Comparison of ENCODE assay signal across 17 cellular contexts in genomic region chr14:105325303-105325702, GRCh38.
"Had no signal": no experiment of that assay in that cellular context is flagged by ENCODE, and none has a peak within 500 bp of the region (broad histone marks: within the 10 kb centered on the region; RNA-seq: fewer than 3 reads in every experiment).

No MANE protein-coding gene starts in this region.

- FAIRE-seq: astrocyte, pancreas had no signal

- H3K27me3 ChIP-seq: adrenal gland, neutrophil, pancreas, sigmoid colon, spleen, uterus had no signal

- H3K36me3 ChIP-seq: adrenal gland, neutrophil, pancreas, sigmoid colon, uterus, WERI-Rb-1 had no signal

- DNase-seq: activated CD4-positive, alpha-beta T cell treated with anti-CD3 and anti-CD28 coated beads for 1 hour; activated gamma-delta T cell; adrenal gland; foreskin fibroblast; kidney glomerular epithelial cell; mesenchymal stem cell; sigmoid colon; spleen; stimulated activated naive B cell treated with anti-CD40 and anti-IgM and Interleukin-4, amounts not matched to agents 10 μg/mL and 1 μg/mL and 100 μg/mL, for 72 hours; SW 1271; uterus; WERI-Rb-1 had no signal

- H3K4me3 ChIP-seq: adrenal gland, pancreas, sigmoid colon, spleen, uterus had no signal

- H3K27ac ChIP-seq: neutrophil, pancreas, spleen, uterus had no signal

- ATAC-seq: activated naive CD4-positive, alpha-beta T cell treated with anti-CD3 and anti-CD28 coated beads, Interleukin-2, amount 50 U/mL, for 72 hours; naive thymus-derived CD8-positive, alpha-beta T cell; stimulated activated naive B cell treated with anti-CD40 and anti-IgM and Interleukin-4, amounts not matched to agents 10 μg/mL and 1 μg/mL and 100 μg/mL, for 72 hours had no signal

- H3K9me3 ChIP-seq: adrenal gland, neutrophil, pancreas, sigmoid colon, spleen, uterus had no signal
